Comparison of ENCODE assay signal across 21 cellular contexts in the genomic region with DNA sequence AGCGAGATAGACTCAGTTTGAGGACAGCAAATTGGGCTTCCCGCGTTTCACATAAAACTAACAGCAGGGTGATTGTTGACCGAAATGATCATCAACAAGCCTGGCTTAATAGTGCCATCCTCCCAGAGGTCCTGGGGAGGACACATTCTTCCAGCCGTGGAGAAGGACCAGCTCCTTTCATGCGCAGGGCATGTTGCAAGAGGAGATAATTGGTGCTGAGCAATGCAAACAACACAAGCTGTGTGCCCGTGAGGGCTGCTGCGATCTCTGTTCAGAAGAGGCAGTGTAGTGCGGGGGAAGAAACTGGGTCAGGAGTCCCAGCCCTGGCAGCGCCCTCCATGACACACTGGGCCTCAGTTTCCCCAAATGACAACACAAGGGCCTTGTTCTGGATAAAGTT. TPM values are rescaled to one million over a fixed set of nuclear protein-coding genes. Genes with fewer than 3 reads are reported as not detected.
DNase-seq lines count a peak whose midpoint lies in the region; FAIRE-seq and TF ChIP-seq lines count a peak whose summit lies in the region.
"Had no signal": no experiment of that assay in that cellular context is flagged by ENCODE, and none has a peak within 500 bp of the region (broad histone marks: within the 10 kb centered on the region; RNA-seq: fewer than 3 reads in every experiment).

No MANE protein-coding gene starts in this region.

- no peaks in the 10 kb centered on the region for H3K9me3 Mint-ChIP-seq in nephron
- H3K9me3 Mint-ChIP-seq: CD8-positive, alpha-beta T cell; stimulated activated effector memory CD8-positive, alpha-beta T cell treated with anti-CD3 and anti-CD28 coated beads, Interleukin-12 subunit alpha, Interleukin-12 subunit beta, amount 100 ng/mL, for 72 hours had no signal

- 70 to 83% (median 76%) methylated on average over 8 to 10 of the region's 10 CpGs for WGBS in adrenal gland, 4 donors

- FAIRE-seq in H54 (lab: Jason Lieb, UNC), result no peak
- FAIRE-seq: endometrium, GM19239 had no signal

- no peak overlapping the region for H3K4me3 ChIP-seq in adrenal gland
- H3K4me3 ChIP-seq: ascending aorta, psoas muscle, thyroid gland had no signal

- H3K4me1 Mint-ChIP-seq in nephron, result peaks cover 49% of the 10 kb centered on the region

- peak overlapping the region in 4 of 5 donors; percentile 1 to 50 (median 42) for H3K27ac ChIP-seq in adrenal gland
- H3K27ac ChIP-seq: ascending aorta, psoas muscle, thyroid gland had no signal

- TF ChIP-seq CTCF in adrenal gland (IDR thresholded peaks at IDR 0.05), result no peak
- no peak for TF ChIP-seq CTCF in nephron (IDR thresholded peaks at IDR 0.05; ENCODE audit: unreplicated experiment in 3 of 3)

- peak overlapping the region; percentile 29 to 65 (median 54) for H3K27ac Mint-ChIP-seq in nephron
- H3K27ac Mint-ChIP-seq: CD8-positive, alpha-beta T cell; stimulated activated effector memory CD8-positive, alpha-beta T cell treated with anti-CD3 and anti-CD28 coated beads, Interleukin-12 subunit alpha, Interleukin-12 subunit beta, amount 100 ng/mL, for 72 hours had no signal

- peak overlapping the region in 1 of 3 experiments; percentile 1 for H3K4me3 Mint-ChIP-seq in nephron
- H3K4me3 Mint-ChIP-seq: CD8-positive, alpha-beta T cell; stimulated activated effector memory CD8-positive, alpha-beta T cell treated with anti-CD3 and anti-CD28 coated beads, Interleukin-12 subunit alpha, Interleukin-12 subunit beta, amount 100 ng/mL, for 72 hours had no signal

- TF ChIP-seq POLR2A in adrenal gland (IDR thresholded peaks at IDR 0.05) (no peak), H54 (IDR thresholded peaks at IDR 0.05; ENCODE audit: low read depth, low read length) (no peak)

- H3K36me3 Mint-ChIP-seq in nephron (ENCODE audit: low read depth), result no peaks in the 10 kb centered on the region
- H3K36me3 Mint-ChIP-seq: CD8-positive, alpha-beta T cell; stimulated activated effector memory CD8-positive, alpha-beta T cell treated with anti-CD3 and anti-CD28 coated beads, Interleukin-12 subunit alpha, Interleukin-12 subunit beta, amount 100 ng/mL, for 72 hours had no signal

- peak; percentile 44 for DNase-seq in AG20443 (ENCODE audit: low spot score)
- peak; percentile 67 for DNase-seq in HuH-7.5 (ENCODE audit: low spot score)
- DNase-seq in adrenal gland, result peak in 1 of 7 donors; percentile 51
- DNase-seq in H54 (ENCODE audit: insufficient read length, low spot score), result no peak
- DNase-seq in cerebellar nuclear complex (lab: John Stamatoyannopoulos, UW), result no peak
- DNase-seq in DMS114 treated with DMSO at 0.1 percent for 48 hours (lab: John Stamatoyannopoulos, UW; ENCODE audit: unreplicated experiment), result no peak
- DNase-seq in DMS79 (lab: John Stamatoyannopoulos, UW), result no peak
- DNase-seq: activated CD4-positive, alpha-beta T cell treated with anti-CD3 and anti-CD28 coated beads, Interleukin-2, amount 50 U/mL, for 4 hours; activated naive CD4-positive, alpha-beta T cell; activated T-cell treated with anti-CD3 and anti-CD28 coated beads for 4 hours; CD8-positive, alpha-beta T cell; kidney glomerular epithelial cell; mesendoderm; NK-92 treated with Interleukin-12 subunit alpha and Interleukin-12 subunit beta, amount 100 ng/mL, for 24 hours; psoas muscle; thyroid gland had no signal

- intact Hi-C loops in adrenal gland (cut with DNase I), result no loop called here

- H3K36me3 ChIP-seq in adrenal gland (replicated peaks in 1 of 2), result no peaks in the 10 kb centered on the region
- H3K36me3 ChIP-seq: ascending aorta, thyroid gland had no signal

- peaks cover 8% of the 10 kb centered on the region for H3K27me3 Mint-ChIP-seq in nephron (ENCODE audit: low read depth)

- no peaks in the 10 kb centered on the region for H3K27me3 ChIP-seq in adrenal gland
- H3K27me3 ChIP-seq: ascending aorta, thyroid gland had no signal

- H3K9me3 ChIP-seq in adrenal gland (replicated peaks in 1 of 3), result no peaks in the 10 kb centered on the region
- H3K9me3 ChIP-seq: ascending aorta, psoas muscle, thyroid gland had no signal

- peaks cover 35 to 64% of the 10 kb centered on the region in 2 donors for H3K4me1 ChIP-seq in adrenal gland (replicated peaks in 1 of 2)
- H3K4me1 ChIP-seq: ascending aorta, psoas muscle had no signal

RNA-seq across cellular contexts. Expression of gene CCDC85C, which starts 54.3 kb away (rescaled TPM):
- 10 to 100 TPM; 21.6 to 59.0 (median 41.3) TPM for total RNA-seq in adrenal gland
- polyA plus RNA-seq in adrenal gland, result 10 to 100 TPM; 10.8 to 41.7 (median 23.4) TPM

Comparison
In these comparisons a context has a peak if more than half of its experiments do, and no peak if none do; other contexts are left out.
1. DNase-seq: peak in AG20443 (single experiment) and HuH-7.5 (single experiment); none in H54 (single experiment), cerebellar nuclear complex (0 of 2), DMS114 treated with DMSO at 0.1 percent for 48 hours (single experiment) and DMS79 (single experiment).